Comparison of ENCODE assay signal across 23 cellular contexts in the genomic region with DNA sequence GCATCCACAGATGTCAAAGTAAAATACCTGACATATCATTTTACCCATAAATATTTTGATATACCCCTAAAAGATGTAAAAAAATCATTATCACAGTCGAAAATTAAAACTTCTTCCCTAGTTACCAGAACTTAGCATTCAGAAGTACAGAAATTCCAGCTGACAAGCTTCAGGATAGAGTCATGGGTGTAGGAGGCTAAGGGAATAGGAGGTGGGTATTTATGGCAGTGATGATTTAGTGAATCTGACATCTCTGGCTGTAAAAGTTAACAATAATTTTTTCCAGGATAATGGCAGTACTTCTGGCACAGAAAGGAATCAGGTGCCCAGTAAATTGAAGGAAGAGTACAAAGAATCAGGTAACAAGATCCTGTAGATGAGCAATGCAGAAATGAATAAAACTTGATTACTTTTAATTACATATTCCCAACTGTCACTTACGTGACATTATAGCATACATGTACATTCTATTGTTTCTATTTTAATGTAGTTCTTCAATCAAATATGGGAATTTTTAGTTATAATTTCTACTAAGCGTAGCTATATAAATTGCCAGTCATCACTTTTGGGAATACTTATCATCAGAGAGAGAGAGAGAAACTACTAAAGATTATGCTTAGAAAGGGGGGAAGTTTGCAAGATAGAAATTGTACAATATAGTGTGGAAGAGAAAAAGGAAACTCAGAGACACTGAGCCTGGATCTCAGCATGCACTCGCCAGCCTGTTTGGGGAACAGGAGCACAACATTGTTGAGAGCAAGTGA.
DNase-seq lines count a peak whose midpoint lies in the region; ATAC-seq and TF ChIP-seq lines count a peak whose summit lies in the region.
"Had no signal": no experiment of that assay in that cellular context is flagged by ENCODE, and none has a peak within 500 bp of the region (broad histone marks: within the 10 kb centered on the region; RNA-seq: fewer than 3 reads in every experiment).

No MANE protein-coding gene starts in this region.

- peaks cover 20% of the 10 kb centered on the region for H3K9me3 Mint-ChIP-seq in MCF 10A (ENCODE audit: unreplicated experiment)
- peaks cover 16% of the 10 kb centered on the region for H3K9me3 Mint-ChIP-seq in osteocyte (ENCODE audit: unreplicated experiment)
- H3K9me3 Mint-ChIP-seq: HFFc6 had no signal

- H2AFZ ChIP-seq in mammary epithelial cell (ENCODE audit: low read depth, low read length) (no peak overlapping the region), IMR-90 (replicated peaks; ENCODE audit: low read length, poor library complexity) (no peak overlapping the region)
- H2AFZ ChIP-seq: GM23338 had no signal

- POLR2A ChIA-PET in MCF 10A (lab: Yijun Ruan, JAX) (no interaction called here), IMR-90 (lab: Charles Lee; ENCODE audit: unreplicated experiment) (no interaction called here)

- no peak for TF ChIP-seq CTCF in MCF 10A (IDR thresholded peaks at IDR 0.05; ENCODE audit: unreplicated experiment)
- TF ChIP-seq CTCF in mammary epithelial cell (conservative IDR thresholded peaks at IDR 0.05 in 1 of 2, IDR thresholded peaks at IDR 0.05 in 1 of 2; ENCODE audit: extremely low read depth in 1 of 2, insufficient read depth in 1 of 2, low read depth in 1 of 2, low read length in 2 of 2) = no peak
- no peak for TF ChIP-seq CTCF in IMR-90 (conservative IDR thresholded peaks at IDR 0.05; ENCODE audit: low read depth, low read length)
- TF ChIP-seq CTCF in osteocyte (IDR thresholded peaks at IDR 0.05) = no peak

- BruUV-seq in MCF 10A (replicated peaks; lab: Mats Ljungman, UMichigan) = no TSS peak
- BruUV-seq in mammary epithelial cell (replicated peaks; lab: Mats Ljungman, UMichigan) = no TSS peak
- BruUV-seq in IMR-90 (replicated peaks; lab: Mats Ljungman, UMichigan) = no TSS peak

- H3K27me3 Mint-ChIP-seq in MCF 10A (ENCODE audit: insufficient read depth, unreplicated experiment) (no peaks in the 10 kb centered on the region), osteocyte (ENCODE audit: unreplicated experiment) (no peaks in the 10 kb centered on the region)

- 76% methylated on average over 4 of the region's 4 CpGs for WGBS in mammary epithelial cell (ENCODE audit: low coverage, missing lambda C conversion rate)
- no CpG with 5 or more reads among the region's 4 CpGs for WGBS in IMR-90 (ENCODE audit: extremely low coverage in 2 of 2, insufficient read length in 1 of 2), 2 experiments

- H3K9ac ChIP-seq in mammary epithelial cell (ENCODE audit: insufficient read depth, low read length) = no peak overlapping the region
- H3K9ac ChIP-seq in IMR-90 (ENCODE audit: low read depth, low read length) = no peak overlapping the region
- H3K9ac ChIP-seq: BLaER1 treated with 17β-estradiol and CSF1 and Interleukin-3, amounts not matched to agents 10 nM and 100 nM had no signal

- H3K4me1 ChIP-seq in mammary epithelial cell (ENCODE audit: insufficient read depth, low read length) = no peaks in the 10 kb centered on the region
- no peaks in the 10 kb centered on the region for H3K4me1 ChIP-seq in IMR-90 (ENCODE audit: control insufficient read depth, insufficient read depth, low read length)
- H3K4me1 ChIP-seq: BE2C; BLaER1 treated with 17β-estradiol and CSF1 and Interleukin-3, amounts not matched to agents 10 nM and 100 nM had no signal

- H4K5ac ChIP-seq in IMR-90 (ENCODE audit: low read depth, low read length) = no peak overlapping the region

- H3K27me3 ChIP-seq in mammary epithelial cell (ENCODE audit: insufficient read depth, low read length) = no peaks in the 10 kb centered on the region
- H3K27me3 ChIP-seq in IMR-90 (ENCODE audit: control insufficient read depth, insufficient read depth, low read length) = no peaks in the 10 kb centered on the region
- H3K27me3 ChIP-seq: BE2C; BLaER1 treated with 17β-estradiol and CSF1 and Interleukin-3, amounts not matched to agents 10 nM and 100 nM had no signal

- H3K79me2 ChIP-seq in mammary epithelial cell (ENCODE audit: insufficient read depth, low read length) = no peaks in the 10 kb centered on the region

- no peak overlapping the region for H3K4ac ChIP-seq in IMR-90 (ENCODE audit: low read depth, low read length)

- no peak for TF ChIP-seq RAD21 in IMR-90 (IDR thresholded peaks at IDR 0.05; ENCODE audit: low read length)

- no peak for TF ChIP-seq POLR2A in IMR-90 (IDR thresholded peaks at IDR 0.05; ENCODE audit: low read depth, low read length)

- H2AK9ac ChIP-seq in IMR-90 (replicated peaks; ENCODE audit: low read depth, low read length, poor library complexity) = no peak overlapping the region

- no peak overlapping the region for H2BK15ac ChIP-seq in IMR-90 (ENCODE audit: low read depth, low read length)

- peaks cover 10% of the 10 kb centered on the region for H3K4me1 Mint-ChIP-seq in MCF 10A (ENCODE audit: insufficient read depth, unreplicated experiment)
- H3K4me1 Mint-ChIP-seq in osteocyte (ENCODE audit: unreplicated experiment) = peaks cover 14% of the 10 kb centered on the region
- H3K4me1 Mint-ChIP-seq: CD14-positive monocyte; CD8-positive, alpha-beta memory T cell had no signal

- no peak overlapping the region for H3K23ac ChIP-seq in IMR-90 (ENCODE audit: low read depth, low read length)

- H3K14ac ChIP-seq in IMR-90 (replicated peaks; ENCODE audit: low read depth, low read length) = no peak overlapping the region

- intact Hi-C loops in MCF 10A (cut with micrococcal nuclease) = no loop called here
- intact Hi-C loops in mammary epithelial cell (cut with micrococcal nuclease) = no loop called here
- intact Hi-C loops in IMR-90 (cut with micrococcal nuclease) = no loop called here
- intact Hi-C loops in posterior vena cava (cut with DNase I) = no loop called here

- DNase-seq in NCI-H1105 treated with DMSO at 0.1 percent for 48 hours (lab: John Stamatoyannopoulos, UW) = peak; percentile 5
- DNase-seq in NCI-H1105 (lab: John Stamatoyannopoulos, UW) = no peak
- no peak for DNase-seq in MCF 10A (ENCODE audit: unreplicated experiment)
- no peak for DNase-seq in mammary epithelial cell
- no peak for DNase-seq in IMR-90
- DNase-seq in osteocyte (ENCODE audit: extremely low spot score, unreplicated experiment) = no peak
- DNase-seq in posterior vena cava (ENCODE audit: low spot score) = no peak
- DNase-seq in effector CD4-positive, alpha-beta T cell = no peak
- DNase-seq: ACHN; AML-193; BE2C; Calu3; CD4-positive, alpha-beta T cell; CD8-positive, alpha-beta memory T cell; DMS53; DMS79 treated with DMSO at 0.1 percent for 48 hours; GF-D8; H9; HFFc6 had no signal

- no peak overlapping the region for H2BK5ac ChIP-seq in IMR-90 (ENCODE audit: low read depth, low read length, poor library complexity, severe bottlenecking)

- peaks cover 11% of the 10 kb centered on the region for H3K36me3 Mint-ChIP-seq in MCF 10A (ENCODE audit: insufficient read depth, unreplicated experiment)
- peaks cover 2% of the 10 kb centered on the region for H3K36me3 Mint-ChIP-seq in osteocyte (ENCODE audit: unreplicated experiment)
- H3K36me3 Mint-ChIP-seq: CD14-positive monocyte; CD8-positive, alpha-beta memory T cell had no signal

- no peaks in the 10 kb centered on the region for H3K9me1 ChIP-seq in IMR-90 (ENCODE audit: insufficient read depth, low read length)

- H3K4me3 ChIP-seq in mammary epithelial cell (replicated peaks in 1 of 3; ENCODE audit: insufficient read depth in 1 of 3, low read depth in 2 of 3, low read length in 3 of 3) = no peak overlapping the region
- no peak overlapping the region for H3K4me3 ChIP-seq in IMR-90 (ENCODE audit: insufficient read depth, low read depth, low read length)
- H3K4me3 ChIP-seq: BLaER1 treated with 17β-estradiol and CSF1 and Interleukin-3, amounts not matched to agents 10 nM and 100 nM; GM23338 had no signal

- no peak overlapping the region for H3K27ac ChIP-seq in mammary epithelial cell (ENCODE audit: insufficient read depth, low read depth, low read length)
- H3K27ac ChIP-seq in IMR-90 (ENCODE audit: insufficient read depth, low read length) = no peak overlapping the region
- H3K27ac ChIP-seq: 22Rv1; BLaER1 treated with 17β-estradiol and CSF1 and Interleukin-3, amounts not matched to agents 10 nM and 100 nM had no signal

- H3K79me1 ChIP-seq in IMR-90 (ENCODE audit: low read depth in 1 of 2, low read length in 2 of 2) = no peaks in the 10 kb centered on the region

- H3K4me3 Mint-ChIP-seq in MCF 10A (ENCODE audit: unreplicated experiment) (no peak overlapping the region), osteocyte (ENCODE audit: unreplicated experiment) (no peak overlapping the region)
- H3K4me3 Mint-ChIP-seq: CD14-positive monocyte; CD4-positive, alpha-beta T cell; CD8-positive, alpha-beta memory T cell; GM23338; H9; HFFc6 had no signal

- peak overlapping the region; percentile 31 for H3K27ac Mint-ChIP-seq in MCF 10A (ENCODE audit: low read depth, unreplicated experiment)
- peak overlapping the region; percentile 17 for H3K27ac Mint-ChIP-seq in osteocyte (ENCODE audit: unreplicated experiment)
- H3K27ac Mint-ChIP-seq: CD4-positive, alpha-beta T cell; CD8-positive, alpha-beta memory T cell; H9; HFFc6 had no signal

- dilution Hi-C loops in mammary epithelial cell (cut with HindIII; ENCODE audit: low sequenced_read_pairs) (no loop called here), IMR-90 (cut with HindIII; ENCODE audit: low sequenced_read_pairs, unreplicated experiment) (no loop called here)

- ATAC-seq in IMR-90 (ENCODE audit: low read depth) = no peak
- ATAC-seq: GM23338 had no signal

- H3K56ac ChIP-seq in IMR-90 (ENCODE audit: extremely low read depth, insufficient read depth, low read length) = no peak overlapping the region

- H2AK5ac ChIP-seq in IMR-90 (ENCODE audit: low read depth, low read length) = no peak overlapping the region

- H3K36me3 ChIP-seq in mammary epithelial cell (ENCODE audit: insufficient read depth, low read length) (no peaks in the 10 kb centered on the region), IMR-90 (ENCODE audit: control insufficient read depth, insufficient read depth, low read length) (no peaks in the 10 kb centered on the region)
- H3K36me3 ChIP-seq: BE2C; BLaER1 treated with 17β-estradiol and CSF1 and Interleukin-3, amounts not matched to agents 10 nM and 100 nM had no signal

- H3K4me2 ChIP-seq in mammary epithelial cell (ENCODE audit: insufficient read depth, low read depth, low read length) = no peak overlapping the region
- H3K4me2 ChIP-seq in IMR-90 (ENCODE audit: low read depth, low read length) = no peak overlapping the region
- H3K4me2 ChIP-seq: BLaER1 treated with 17β-estradiol and CSF1 and Interleukin-3, amounts not matched to agents 10 nM and 100 nM; GM23338 had no signal

- no peak overlapping the region for H4K8ac ChIP-seq in IMR-90 (ENCODE audit: low read depth in 2 of 2, low read length in 2 of 2)

- in situ Hi-C loops in mammary epithelial cell (cut with MboI; ENCODE audit: low sequenced_read_pairs in 2 of 2) = no loop called here
- in situ Hi-C loops in IMR-90 (cut with MboI; ENCODE audit: low sequenced_read_pairs) = no loop called here

- CTCF ChIA-PET in MCF 10A (lab: Yijun Ruan, JAX) = no interaction called here
- CTCF ChIA-PET in mammary epithelial cell (lab: Charles Lee; ENCODE audit: low non-redundant PET) = no interaction called here
- CTCF ChIA-PET in IMR-90 (lab: Yijun Ruan, JAX) = no interaction called here

- H2BK20ac ChIP-seq in IMR-90 (ENCODE audit: low read depth, low read length) = no peak overlapping the region

- H3K18ac ChIP-seq in IMR-90 (ENCODE audit: low read depth, low read length) = no peak overlapping the region

- no peaks in the 10 kb centered on the region for H3K9me3 ChIP-seq in mammary epithelial cell (replicated peaks; ENCODE audit: insufficient read depth, low read length)
- no peaks in the 10 kb centered on the region for H3K9me3 ChIP-seq in IMR-90 (ENCODE audit: control insufficient read depth, insufficient read depth, low read length)
- H3K9me3 ChIP-seq: BE2C had no signal

- H4K20me1 ChIP-seq in mammary epithelial cell (ENCODE audit: insufficient read depth, low read length) = no peaks in the 10 kb centered on the region
- H4K20me1 ChIP-seq in IMR-90 (ENCODE audit: insufficient read depth, low read length) = no peaks in the 10 kb centered on the region
- H4K20me1 ChIP-seq: BLaER1 treated with 17β-estradiol and CSF1 and Interleukin-3, amounts not matched to agents 10 nM and 100 nM had no signal

- H2BK120ac ChIP-seq in IMR-90 (ENCODE audit: low read depth, low read length) = no peak overlapping the region

- H4K91ac ChIP-seq in IMR-90 (ENCODE audit: insufficient read depth, low read depth, low read length) = no peak overlapping the region
